ENCODE assay signal across 1 cellular context in the genomic region with DNA sequence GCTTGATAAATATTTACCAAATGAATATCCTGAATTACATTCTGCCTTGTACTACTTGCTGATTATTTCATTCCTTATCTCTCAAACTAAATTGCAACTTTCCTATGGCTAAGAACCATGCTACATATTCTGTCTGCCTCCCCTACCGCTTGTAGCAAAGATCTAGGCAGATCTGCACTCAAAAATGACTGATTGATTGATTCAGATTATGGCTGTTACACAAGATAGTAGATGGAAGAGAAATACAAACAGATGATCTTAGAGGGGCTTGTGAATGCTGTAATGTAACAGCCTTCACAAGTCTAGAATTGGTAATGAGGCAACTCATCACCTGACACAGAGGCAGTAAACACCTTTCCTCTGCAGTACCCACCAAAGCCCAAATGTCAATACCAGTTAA.
"Had no signal": no experiment of that assay in that cellular context is flagged by ENCODE, and none has a peak within 500 bp of the region (broad histone marks: within the 10 kb centered on the region; RNA-seq: fewer than 3 reads in every experiment).

No MANE protein-coding gene starts in this region.

- H3K4me3 ChIP-seq: GM12878 had no signal

- ATAC-seq: GM12878 had no signal
